19 cellular contexts compared by ENCODE assay signal in genomic region chr17:36503456-36504155, GRCh38. TPM values are rescaled to one million over a fixed set of nuclear protein-coding genes. Genes with fewer than 3 reads are reported as not detected.
DNase-seq lines count a peak whose midpoint lies in the region; ATAC-seq and TF ChIP-seq lines count a peak whose summit lies in the region.
"Had no signal": no experiment of that assay in that cellular context is flagged by ENCODE, and none has a peak within 500 bp of the region (broad histone marks: within the 10 kb centered on the region; RNA-seq: fewer than 3 reads in every experiment).

No MANE protein-coding gene starts in this region.

- no peak for ATAC-seq in activated CD4-positive, alpha-beta T cell treated with anti-CD3 and anti-CD28 coated beads for 36 hours
- ATAC-seq in central memory CD8-positive, alpha-beta T cell (replicated peaks; ENCODE audit: extremely low read depth, poor library complexity, severe bottlenecking): no peak
- ATAC-seq in GM18867 (IDR thresholded peaks at IDR 0.05; ENCODE audit: unreplicated experiment) (no peak), GM21390 (IDR thresholded peaks at IDR 0.05; ENCODE audit: unreplicated experiment) (no peak)
- ATAC-seq: left lung had no signal

- H3K9me3 Mint-ChIP-seq in activated CD4-positive, alpha-beta T cell treated with anti-CD3 and anti-CD28 coated beads for 36 hours (ENCODE audit: low read depth): no peaks in the 10 kb centered on the region
- H3K9me3 Mint-ChIP-seq in Caco-2 (ENCODE audit: unreplicated experiment): no peaks in the 10 kb centered on the region
- no peaks in the 10 kb centered on the region for H3K9me3 Mint-ChIP-seq in central memory CD8-positive, alpha-beta T cell
- no peaks in the 10 kb centered on the region for H3K9me3 Mint-ChIP-seq in neural crest cell
- no peaks in the 10 kb centered on the region for H3K9me3 Mint-ChIP-seq in immature natural killer cell

- CTCF ChIA-PET in activated CD4-positive, alpha-beta T cell treated with anti-CD3 and anti-CD28 coated beads for 36 hours (lab: Charles Lee): interaction anchor here (0.6 kb wide), 1 partner anchor 11 kb away, joined by 3 read pairs; no protein-coding TSS in a partner anchor
- CTCF ChIA-PET in Caco-2 (lab: Charles Lee): no interaction called here

- no peak overlapping the region for H3K4me3 Mint-ChIP-seq in activated CD4-positive, alpha-beta T cell treated with anti-CD3 and anti-CD28 coated beads for 36 hours
- no peak overlapping the region for H3K4me3 Mint-ChIP-seq in Caco-2 (ENCODE audit: unreplicated experiment)
- no peak overlapping the region for H3K4me3 Mint-ChIP-seq in central memory CD8-positive, alpha-beta T cell
- H3K4me3 Mint-ChIP-seq in neural crest cell: no peak overlapping the region
- no peak overlapping the region for H3K4me3 Mint-ChIP-seq in immature natural killer cell
- H3K4me3 Mint-ChIP-seq: B cell had no signal

- H3K4me3 ChIP-seq in Caco-2 (ENCODE audit: low read depth, low read length): no peak overlapping the region
- H3K4me3 ChIP-seq: left lung, SJSA1, smooth muscle cell, upper lobe of left lung had no signal

- TF ChIP-seq CTCF in Caco-2 (IDR thresholded peaks at IDR 0.05; ENCODE audit: insufficient read depth in 1 of 2, low read depth in 1 of 2, low read length in 1 of 2, severe bottlenecking in 1 of 2, unreplicated experiment in 1 of 2) (no peak), neural crest cell (conservative IDR thresholded peaks at IDR 0.05) (no peak)

- POLR2A ChIA-PET in activated CD4-positive, alpha-beta T cell treated with anti-CD3 and anti-CD28 coated beads for 36 hours (lab: Charles Lee): no interaction called here
- POLR2A ChIA-PET in Caco-2 (lab: Charles Lee): interaction anchor here (0.6 kb wide), 1 partner anchor 12 kb away, joined by 3 read pairs; no protein-coding TSS in a partner anchor

- H3K27ac Mint-ChIP-seq in activated CD4-positive, alpha-beta T cell treated with anti-CD3 and anti-CD28 coated beads for 36 hours: peak overlapping the region; percentile 5
- H3K27ac Mint-ChIP-seq in Caco-2 (ENCODE audit: unreplicated experiment): peak overlapping the region; percentile 7
- peak overlapping the region; percentile 37 for H3K27ac Mint-ChIP-seq in central memory CD8-positive, alpha-beta T cell (ENCODE audit: low read depth)
- peak overlapping the region; percentile 20 for H3K27ac Mint-ChIP-seq in neural crest cell (ENCODE audit: unreplicated experiment)
- H3K27ac Mint-ChIP-seq in immature natural killer cell: peak overlapping the region in 1 of 6 donors; percentile 48
- H3K27ac Mint-ChIP-seq: B cell had no signal

- no peaks in the 10 kb centered on the region for H3K4me1 Mint-ChIP-seq in activated CD4-positive, alpha-beta T cell treated with anti-CD3 and anti-CD28 coated beads for 36 hours
- no peaks in the 10 kb centered on the region for H3K4me1 Mint-ChIP-seq in Caco-2 (ENCODE audit: low read depth, unreplicated experiment)
- peaks cover 10% of the 10 kb centered on the region for H3K4me1 Mint-ChIP-seq in central memory CD8-positive, alpha-beta T cell
- H3K4me1 Mint-ChIP-seq in neural crest cell: peaks cover 16% of the 10 kb centered on the region
- no peaks in the 10 kb centered on the region for H3K4me1 Mint-ChIP-seq in immature natural killer cell
- H3K4me1 Mint-ChIP-seq: B cell had no signal

- no peaks in the 10 kb centered on the region for H3K27me3 Mint-ChIP-seq in activated CD4-positive, alpha-beta T cell treated with anti-CD3 and anti-CD28 coated beads for 36 hours
- H3K27me3 Mint-ChIP-seq in Caco-2 (ENCODE audit: insufficient read depth, unreplicated experiment): no peaks in the 10 kb centered on the region
- H3K27me3 Mint-ChIP-seq in central memory CD8-positive, alpha-beta T cell: no peaks in the 10 kb centered on the region
- H3K27me3 Mint-ChIP-seq in neural crest cell (ENCODE audit: low read depth): no peaks in the 10 kb centered on the region
- peaks cover 0 to 2% (median 1%) of the 10 kb centered on the region in 3 donors for H3K27me3 Mint-ChIP-seq in immature natural killer cell (ENCODE audit: low read depth in 3 of 3)
- H3K27me3 Mint-ChIP-seq: B cell had no signal

- no TSS peak for BruUV-seq in Caco-2 (replicated peaks; lab: Mats Ljungman, UMichigan)

- no peaks in the 10 kb centered on the region for H3K27me3 ChIP-seq in Caco-2 (replicated peaks; ENCODE audit: control insufficient read depth, insufficient read depth, low read length)
- H3K27me3 ChIP-seq: left lung, SJSA1, upper lobe of left lung had no signal

- no peaks in the 10 kb centered on the region for H3K9me3 ChIP-seq in Caco-2
- H3K9me3 ChIP-seq: left lung, SJSA1, upper lobe of left lung had no signal

- intact Hi-C loops in activated CD4-positive, alpha-beta T cell treated with anti-CD3 and anti-CD28 coated beads for 36 hours (cut with DNase I, micrococcal nuclease): no loop called here
- intact Hi-C loops in Caco-2 (cut with micrococcal nuclease; ENCODE audit: unreplicated experiment): no loop called here

- peaks cover 40% of the 10 kb centered on the region for H3K36me3 Mint-ChIP-seq in activated CD4-positive, alpha-beta T cell treated with anti-CD3 and anti-CD28 coated beads for 36 hours (ENCODE audit: low read depth)
- H3K36me3 Mint-ChIP-seq in Caco-2 (ENCODE audit: insufficient read depth, unreplicated experiment): peaks cover 53% of the 10 kb centered on the region
- H3K36me3 Mint-ChIP-seq in central memory CD8-positive, alpha-beta T cell (ENCODE audit: insufficient read depth): peaks cover 12% of the 10 kb centered on the region
- H3K36me3 Mint-ChIP-seq in neural crest cell (ENCODE audit: low read depth): peaks cover 11% of the 10 kb centered on the region
- H3K36me3 Mint-ChIP-seq in immature natural killer cell: peaks cover 0 to 23% (median 14%) of the 10 kb centered on the region in 3 donors

- H3K36me3 ChIP-seq in Caco-2 (ENCODE audit: control insufficient read depth, insufficient read depth, low read length): peaks cover 4% of the 10 kb centered on the region

- H3K4me1 ChIP-seq in Caco-2: no peaks in the 10 kb centered on the region
- H3K4me1 ChIP-seq: left lung, SJSA1, upper lobe of left lung had no signal

- DNase-seq in activated CD4-positive, alpha-beta T cell treated with anti-CD3 and anti-CD28 coated beads for 36 hours: no peak
- DNase-seq in activated CD4-positive, alpha-beta T cell treated with anti-CD3 and anti-CD28 coated beads, Interleukin-2, amount 50 U/mL, for 1 hour: no peak
- DNase-seq in Caco-2: peak in 1 of 2 experiments; percentile 14
- DNase-seq in central memory CD8-positive, alpha-beta T cell (ENCODE audit: low spot score in 2 of 2): no peak
- DNase-seq in neural crest cell (ENCODE audit: low read depth, low spot score): no peak
- no peak for DNase-seq in immature natural killer cell
- DNase-seq: activated gamma-delta T cell; left lung; NCI-H1048; NCI-H2081 treated with DMSO at 0.1 percent for 48 hours; NCI-H446 treated with DMSO at 0.1 percent for 48 hours; stimulated activated CD4-positive, alpha-beta T cell treated with anti-CD3 and anti-CD28 coated beads, Interleukin-2, amount 100 ng/mL, for 48 hours; T-helper 2 cell; upper lobe of left lung had no signal

RNA-seq across cellular contexts. Expression of gene ZNHIT3, which starts 17.1 kb away (rescaled TPM):
- total RNA-seq in activated CD4-positive, alpha-beta T cell treated with anti-CD3 and anti-CD28 coated beads for 36 hours: 10 to 100 TPM; 38.2 to 42.3 TPM
- total RNA-seq in Caco-2 (2022) (58.6 and 61.9 TPM in 2 replicates), neural crest cell (53.7 and 57.0 TPM in 2 replicates)
- polyA plus RNA-seq in immature natural killer cell: 10 to 100 TPM; 77.2 to 99.9 (median 91.5) TPM

RNA-seq across cellular contexts. Expression of gene MYO19, which starts 31.1 kb away (rescaled TPM):
- 100 to 1,000 TPM; 110 to 127 TPM for total RNA-seq in activated CD4-positive, alpha-beta T cell treated with anti-CD3 and anti-CD28 coated beads for 36 hours
- total RNA-seq in Caco-2 (2022) (153 and 177 TPM in 2 replicates), neural crest cell (101 and 104 TPM in 2 replicates)
- polyA plus RNA-seq in immature natural killer cell: 1 to 10 TPM; 2.8 to 8.3 (median 4.1) TPM

RNA-seq across cellular contexts. Expression of gene PIGW, which starts 31.2 kb away (rescaled TPM):
- 10 to 100 TPM; 11.8 to 13.4 TPM for total RNA-seq in activated CD4-positive, alpha-beta T cell treated with anti-CD3 and anti-CD28 coated beads for 36 hours
- total RNA-seq in Caco-2 (2022): 30.9 and 33.6 TPM in 2 replicates
- total RNA-seq in neural crest cell: 20.8 and 20.9 TPM in 2 replicates
- 10 to 100 TPM in 2 of 3 donors, 1 to 10 TPM in 1; 7.2 to 18.8 (median 11.3) TPM for polyA plus RNA-seq in immature natural killer cell

RNA-seq across cellular contexts. Expression of gene GGNBP2, which starts 41.1 kb away (rescaled TPM):
- 10 to 100 TPM; 75.2 to 81.4 TPM for total RNA-seq in activated CD4-positive, alpha-beta T cell treated with anti-CD3 and anti-CD28 coated beads for 36 hours
- total RNA-seq in Caco-2 (2022) (91.3 and 91.5 TPM in 2 replicates), neural crest cell (71.8 and 72.3 TPM in 2 replicates)
- polyA plus RNA-seq in immature natural killer cell: 10 to 100 TPM; 28.2 to 60.0 (median 35.7) TPM
